1 cellular context compared by ENCODE assay signal in the genomic region with DNA sequence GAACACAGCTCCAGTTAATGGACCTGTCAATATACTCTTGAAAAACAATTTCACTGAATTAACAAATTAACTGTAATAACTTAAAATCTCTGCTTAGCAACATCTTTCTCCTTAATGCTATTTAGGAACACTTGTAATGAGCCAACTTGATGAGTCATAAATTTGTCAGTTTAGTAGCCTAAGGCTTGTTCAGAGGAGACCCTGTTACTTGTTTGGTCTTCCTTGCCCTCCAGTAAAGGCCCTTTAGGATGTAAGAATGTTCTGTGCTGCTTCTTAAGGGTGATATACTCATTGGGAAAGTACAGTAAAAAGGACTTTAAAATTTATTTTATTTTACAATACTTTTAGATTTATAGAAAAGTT.
TF ChIP-seq lines count a peak whose summit lies in the region.

No MANE protein-coding gene starts in this region.

TF ChIP-seq in WTC11, 78 proteins besides CTCF, POLR2A, EP300 and RAD21 (continued from another document):
- TF ChIP-seq, protein P1, sequence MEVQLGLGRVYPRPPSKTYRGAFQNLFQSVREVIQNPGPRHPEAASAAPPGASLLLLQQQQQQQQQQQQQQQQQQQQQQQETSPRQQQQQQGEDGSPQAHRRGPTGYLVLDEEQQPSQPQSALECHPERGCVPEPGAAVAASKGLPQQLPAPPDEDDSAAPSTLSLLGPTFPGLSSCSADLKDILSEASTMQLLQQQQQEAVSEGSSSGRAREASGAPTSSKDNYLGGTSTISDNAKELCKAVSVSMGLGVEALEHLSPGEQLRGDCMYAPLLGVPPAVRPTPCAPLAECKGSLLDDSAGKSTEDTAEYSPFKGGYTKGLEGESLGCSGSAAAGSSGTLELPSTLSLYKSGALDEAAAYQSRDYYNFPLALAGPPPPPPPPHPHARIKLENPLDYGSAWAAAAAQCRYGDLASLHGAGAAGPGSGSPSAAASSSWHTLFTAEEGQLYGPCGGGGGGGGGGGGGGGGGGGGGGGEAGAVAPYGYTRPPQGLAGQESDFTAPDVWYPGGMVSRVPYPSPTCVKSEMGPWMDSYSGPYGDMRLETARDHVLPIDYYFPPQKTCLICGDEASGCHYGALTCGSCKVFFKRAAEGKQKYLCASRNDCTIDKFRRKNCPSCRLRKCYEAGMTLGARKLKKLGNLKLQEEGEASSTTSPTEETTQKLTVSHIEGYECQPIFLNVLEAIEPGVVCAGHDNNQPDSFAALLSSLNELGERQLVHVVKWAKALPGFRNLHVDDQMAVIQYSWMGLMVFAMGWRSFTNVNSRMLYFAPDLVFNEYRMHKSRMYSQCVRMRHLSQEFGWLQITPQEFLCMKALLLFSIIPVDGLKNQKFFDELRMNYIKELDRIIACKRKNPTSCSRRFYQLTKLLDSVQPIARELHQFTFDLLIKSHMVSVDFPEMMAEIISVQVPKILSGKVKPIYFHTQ (CRISPR knock-in tag; IDR thresholded peaks at IDR 0.05) = no peak; the same call in 1 of the 2 replicates
TF ChIP-seq in WTC11: peak in this region for 2.
